8 cellular contexts compared by ENCODE assay signal in genomic region chr1:23567996-23568607, GRCh38. TPM values are rescaled to one million over a fixed set of nuclear protein-coding genes. Genes with fewer than 3 reads are reported as not detected.
DNase-seq lines count a peak whose midpoint lies in the region; TF ChIP-seq lines count a peak whose summit lies in the region.

No MANE protein-coding gene starts in this region.

- H3K36me3 Mint-ChIP-seq in neural crest cell (ENCODE audit: low read depth) = no peaks in the 10 kb centered on the region

- in situ Hi-C loops in ACHN (cut with HindIII; ENCODE audit: low pct_ligation_motif_present, low pct_unique_long_range_greater_than_20kb, low sequenced_read_pairs) = no loop called here

- CTCF ChIA-PET in BJ (lab: Yijun Ruan, JAX) = interaction anchor here (0.9 to 1.9 kb wide), 6 partner anchors 8 to 69 kb away, joined by 3 to 6 read pairs (median 4); partner anchors contain the start of gene ID3

- H3K4me1 ChIP-seq in Peyer's patch = peaks cover 0 to 34% (median 0%) of the 10 kb centered on the region in 4 donors

- H3K4me1 Mint-ChIP-seq in neural crest cell = peaks cover 66% of the 10 kb centered on the region

- peak overlapping the region; percentile 47 for H3K4me3 ChIP-seq in BJ (ENCODE audit: low read depth, low read length)
- H3K4me3 ChIP-seq in Peyer's patch = peak overlapping the region; percentile 58 to 69 (median 62)
- peak overlapping the region; percentile 51 for H3K4me3 ChIP-seq in fibroblast of mammary gland (ENCODE audit: control insufficient read depth, low read depth, low read length)

- DNase-seq in BJ (ENCODE audit: low read depth) (no peak), Peyer's patch (no peak), fibroblast of mammary gland (ENCODE audit: low read depth) (no peak), neural crest cell (ENCODE audit: low read depth, low spot score) (peak; percentile 65), mucosa of gallbladder (ENCODE audit: low spot score) (no peak), GM19240 (ENCODE audit: insufficient read length, low spot score) (no peak), ACHN (no peak)
- DNase-seq in stimulated activated naive CD4-positive, alpha-beta T cell treated with Interleukin-2 at 50 U/mL for 16 hours (lab: John Stamatoyannopoulos, UW) = no peak

- H3K36me3 ChIP-seq in BJ (ENCODE audit: control insufficient read depth, insufficient read depth, low read length) (no peaks in the 10 kb centered on the region), Peyer's patch (no peaks in the 10 kb centered on the region)

- no peak for TF ChIP-seq CTCF in BJ (IDR thresholded peaks at IDR 0.05; ENCODE audit: insufficient read depth, low read depth, low read length)
- no peak for TF ChIP-seq CTCF in Peyer's patch (IDR thresholded peaks at IDR 0.05)
- no peak for TF ChIP-seq CTCF in fibroblast of mammary gland (conservative IDR thresholded peaks at IDR 0.05; ENCODE audit: control insufficient read depth, insufficient read depth, low read depth, low read length)
- TF ChIP-seq CTCF in neural crest cell (conservative IDR thresholded peaks at IDR 0.05) = no peak

- no peaks in the 10 kb centered on the region for H3K27me3 Mint-ChIP-seq in neural crest cell (ENCODE audit: low read depth)

- H3K9me3 ChIP-seq in Peyer's patch = no peaks in the 10 kb centered on the region

- H3K27ac ChIP-seq in Peyer's patch = peak overlapping the region; percentile 65 to 82 (median 78)

- POLR2A ChIA-PET in BJ (lab: Charles Lee) = interaction anchor here (0.7 kb wide), 1 partner anchor 9 kb away, joined by 3 read pairs; no protein-coding TSS in a partner anchor

- peak overlapping the region; percentile 89 for H3K4me3 Mint-ChIP-seq in neural crest cell

- H3K9me3 Mint-ChIP-seq in neural crest cell = no peaks in the 10 kb centered on the region

- peak overlapping the region; percentile 97 for H3K27ac Mint-ChIP-seq in neural crest cell (ENCODE audit: unreplicated experiment)

- no peak for TF ChIP-seq POLR2A in Peyer's patch (IDR thresholded peaks at IDR 0.05)

- H3K27me3 ChIP-seq in BJ (ENCODE audit: control insufficient read depth, insufficient read depth, low read length) (no peaks in the 10 kb centered on the region), Peyer's patch (no peaks in the 10 kb centered on the region)

RNA-seq across cellular contexts. Expression of gene ID3, which starts 8.8 kb away (rescaled TPM):
- 230 and 379 TPM in 2 replicates for polyA plus RNA-seq in BJ (2011; rRNA removed)
- polyA minus RNA-seq in BJ (2011; rRNA and poly(A)+ RNA removed) = 249 and 251 TPM in 2 replicates
- total RNA-seq in Peyer's patch (100 to 1,000 TPM; 121 to 224 (median 167) TPM), neural crest cell (36.2 and 40.9 TPM in 2 replicates), mucosa of gallbladder (48.9 TPM)

RNA-seq across cellular contexts. Expression of gene E2F2, which starts 37.1 kb away (rescaled TPM):
- 0.11 TPM in 2 replicates for polyA plus RNA-seq in BJ (2011; rRNA removed)
- polyA minus RNA-seq in BJ (2011; rRNA and poly(A)+ RNA removed) = 0.24 and 0.67 TPM in 2 replicates
- total RNA-seq in Peyer's patch (10 to 100 TPM in 3 of 4 donors, 1 to 10 TPM in 1; 6.8 to 16.4 (median 13.6) TPM), neural crest cell (23.5 and 23.7 TPM in 2 replicates), mucosa of gallbladder (0.46 TPM)
